In genomic region chr10:79266092-79266491, GRCh38 we compare ENCODE assay signal across 8 cellular contexts.
A peak's percentile ranks its signal among the peaks of the same experiment; 100 is the strongest.
DNase-seq lines count a peak whose midpoint lies in the region; ATAC-seq and TF ChIP-seq lines count a peak whose summit lies in the region.

No MANE protein-coding gene starts in this region.

- H3K4me3 ChIP-seq in esophagus squamous epithelium = peak overlapping the region in 1 of 4 donors; percentile 32
- no peak overlapping the region for H3K4me3 ChIP-seq in stomach smooth muscle (ENCODE audit: low read length in 2 of 2)

- 48% methylated on average over 4 of the region's 6 CpGs; no CpG with 5 or more reads in 1 of the 2 donors for WGBS in esophagus squamous epithelium, 2 donors

- DNase-seq in GM03348 (ENCODE audit: low spot score) (peak; percentile 40), M059J (ENCODE audit: low read depth) (peak; percentile 52), esophagus squamous epithelium (lab: John Stamatoyannopoulos, UW) (no peak), DMS 273 treated with DMSO at 0.1 percent for 48 hours (lab: John Stamatoyannopoulos, UW) (no peak), ecto neural progenitor cell (ENCODE audit: low spot score) (no peak), NCI-H2081 treated with DMSO at 0.1 percent for 48 hours (lab: John Stamatoyannopoulos, UW) (no peak)

- ATAC-seq in GM21576 (IDR thresholded peaks at IDR 0.05; ENCODE audit: unreplicated experiment) = peak; percentile 27

- H3K9ac ChIP-seq in stomach smooth muscle (ENCODE audit: low read length in 2 of 2) = peak overlapping the region in 1 of 2 donors; percentile 29

- H3K9me3 ChIP-seq in esophagus squamous epithelium (no peaks in the 10 kb centered on the region), stomach smooth muscle (ENCODE audit: control insufficient read depth in 2 of 2, low read length in 2 of 2) (no peaks in the 10 kb centered on the region)

- H3K4me1 ChIP-seq in esophagus squamous epithelium (peaks cover 69 to 100% (median 89%) of the 10 kb centered on the region in 3 donors), stomach smooth muscle (ENCODE audit: control insufficient read depth, insufficient read depth, low read length) (peaks cover 79% of the 10 kb centered on the region)

- H3K36me3 ChIP-seq in esophagus squamous epithelium (peaks cover 0 to 58% (median 0%) of the 10 kb centered on the region in 3 donors), stomach smooth muscle (ENCODE audit: control insufficient read depth in 2 of 2, insufficient read depth in 2 of 2, low read length in 2 of 2) (peaks cover 4 to 10% of the 10 kb centered on the region in 2 donors)

- no peak for TF ChIP-seq CTCF in esophagus squamous epithelium (IDR thresholded peaks at IDR 0.05)

- H3K27me3 ChIP-seq in esophagus squamous epithelium (no peaks in the 10 kb centered on the region), stomach smooth muscle (ENCODE audit: control insufficient read depth in 1 of 2, insufficient read depth in 2 of 2, low read length in 2 of 2) (no peaks in the 10 kb centered on the region)

- no peak for TF ChIP-seq POLR2A in esophagus squamous epithelium (IDR thresholded peaks at IDR 0.05)

- intact Hi-C loops in esophagus squamous epithelium (cut with DNase I) = no loop called here

- H3K27ac ChIP-seq in esophagus squamous epithelium = peak overlapping the region; percentile 73 to 91 (median 79)
- peak overlapping the region; percentile 46 for H3K27ac ChIP-seq in stomach smooth muscle (ENCODE audit: low read length)

Comparison
In these comparisons a context has a peak if more than half of its experiments do, and no peak if none do; other contexts are left out.
1. DNase-seq: peak in GM03348 (single experiment) and M059J (single experiment); none in esophagus squamous epithelium (single experiment), DMS 273 treated with DMSO at 0.1 percent for 48 hours (single experiment), ecto neural progenitor cell (single experiment) and NCI-H2081 treated with DMSO at 0.1 percent for 48 hours (single experiment).